Comparison of ENCODE assay signal across 1 cellular context in genomic region chr3:186815490-186815889, GRCh38.
A peak's percentile ranks its signal among the peaks of the same experiment; 100 is the strongest.
TF ChIP-seq lines count a peak whose summit lies in the region.

No MANE protein-coding gene starts in this region.

TF ChIP-seq in HEK293, 187 proteins besides CTCF, POLR2A, EP300 and RAD21 (continued from another document):
- TF ChIP-seq ZNF600 (tag by site-specific recombination; IDR thresholded peaks at IDR 0.05) = no peak
- no peak for TF ChIP-seq ZNF529 (tag by site-specific recombination; IDR thresholded peaks at IDR 0.05; ENCODE audit: insufficient replicate concordance)
- TF ChIP-seq ZNF510 (tag by site-specific recombination; IDR thresholded peaks at IDR 0.05; ENCODE audit: insufficient replicate concordance) = no peak
- no peak for TF ChIP-seq ZNF768 (tag by site-specific recombination; IDR thresholded peaks at IDR 0.05)
- no peak for TF ChIP-seq ZNF514 (tag by site-specific recombination; IDR thresholded peaks at IDR 0.05)
- peak; percentile 33; the same call in 1 of the 2 replicates for TF ChIP-seq ZBTB44 (tag by site-specific recombination; IDR thresholded peaks at IDR 0.05)
- no peak for TF ChIP-seq ZNF423 (tag by site-specific recombination; IDR thresholded peaks at IDR 0.05)
- no peak for TF ChIP-seq ZNF704 (tag by site-specific recombination; IDR thresholded peaks at IDR 0.05)
- TF ChIP-seq ZNF221 (tag by site-specific recombination; IDR thresholded peaks at IDR 0.05; ENCODE audit: borderline replicate concordance) = no peak
- no peak for TF ChIP-seq ZNF664 (tag by site-specific recombination; IDR thresholded peaks at IDR 0.05)
- TF ChIP-seq ZNF658 (tag by site-specific recombination; IDR thresholded peaks at IDR 0.05) = no peak
- TF ChIP-seq MZF1 (tag by site-specific recombination; IDR thresholded peaks at IDR 0.05; ENCODE audit: borderline replicate concordance) = 0 out of 2 replicates have a peak, but pooled peaks have one; percentile 52
- peak; percentile 54; the same call in 1 of the 2 replicates for TF ChIP-seq ZNF660 (tag by site-specific recombination; IDR thresholded peaks at IDR 0.05)
- TF ChIP-seq ZNF701 (tag by site-specific recombination; IDR thresholded peaks at IDR 0.05) = no peak
- peak; percentile 60 for TF ChIP-seq GLIS1 (tag by site-specific recombination; IDR thresholded peaks at IDR 0.05)
- 0 out of 2 replicates have a peak, but pooled peaks have one; percentile 39 for TF ChIP-seq ZFP69B (tag by site-specific recombination; IDR thresholded peaks at IDR 0.05)
- TF ChIP-seq ZBTB11 (tag by site-specific recombination; conservative IDR thresholded peaks at IDR 0.05; ENCODE audit: low read depth) = peak; percentile 76
- TF ChIP-seq ATF2 (tag by site-specific recombination; IDR thresholded peaks at IDR 0.05; ENCODE audit: low read depth) = no peak
- no peak for TF ChIP-seq ZNF530 (tag by site-specific recombination; IDR thresholded peaks at IDR 0.05; ENCODE audit: low read depth)
- TF ChIP-seq WT1 (tag by site-specific recombination; IDR thresholded peaks at IDR 0.05) = no peak
- 0 out of 2 replicates have a peak, but pooled peaks have one; percentile 9 for TF ChIP-seq ZFHX2 (tag by site-specific recombination; conservative IDR thresholded peaks at IDR 0.05)
- 0 out of 2 replicates have a peak, but pooled peaks have one; percentile 33 for TF ChIP-seq ZBTB8A (tag by site-specific recombination; IDR thresholded peaks at IDR 0.05)
- TF ChIP-seq OSR2 (tag by site-specific recombination; IDR thresholded peaks at IDR 0.05) = no peak
